ENCODE assay signal across 17 cellular contexts in genomic region chr19:55071913-55072312, GRCh38.
"Had no signal": no experiment of that assay in that cellular context is flagged by ENCODE, and none has a peak within 500 bp of the region (broad histone marks: within the 10 kb centered on the region; RNA-seq: fewer than 3 reads in every experiment).

No MANE protein-coding gene starts in this region.

- H3K9me3 Mint-ChIP-seq: activated CD4-positive, alpha-beta T cell treated with anti-CD3 and anti-CD28 coated beads, Interleukin-2, amount 10 ng/mL, durations not matched to agents 24 days and 14 days; central memory CD8-positive, alpha-beta T cell; T-helper 2 cell treated with Interferon-gamma antibody and Interleukin-4, amounts not matched to agents 5 μg/mL and 100 μg/mL, for 36 hours had no signal

- H3K27ac ChIP-seq: brain microvascular endothelial cell, coronary artery, lower lobe of right lung, tibial nerve had no signal

- H3K27ac Mint-ChIP-seq: activated CD4-positive, alpha-beta T cell treated with anti-CD3 and anti-CD28 coated beads, Interleukin-2, amount 10 ng/mL, durations not matched to agents 24 days and 14 days; activated naive CD8-positive, alpha-beta T cell; naive thymus-derived CD4-positive, alpha-beta T cell; T-helper 2 cell treated with Interferon-gamma antibody and Interleukin-4, amounts not matched to agents 5 μg/mL and 100 μg/mL, for 36 hours had no signal

- H3K36me3 ChIP-seq: brain microvascular endothelial cell, lower lobe of right lung, tibial nerve had no signal

- H3K9me3 ChIP-seq: lower lobe of right lung had no signal

- H3K4me3 ChIP-seq: coronary artery, lower lobe of right lung, tibial nerve had no signal

- H3K4me3 Mint-ChIP-seq: activated CD4-positive, alpha-beta T cell treated with anti-CD3 and anti-CD28 coated beads, Interleukin-2, amount 10 ng/mL, durations not matched to agents 24 days and 14 days; activated naive CD8-positive, alpha-beta T cell; central memory CD8-positive, alpha-beta T cell; naive thymus-derived CD4-positive, alpha-beta T cell; T-helper 2 cell treated with Interferon-gamma antibody and Interleukin-4, amounts not matched to agents 5 μg/mL and 100 μg/mL, for 36 hours had no signal

- DNase-seq: activated CD4-positive, alpha-beta T cell treated with anti-CD3 and anti-CD28 coated beads, Interleukin-2, amount 10 ng/mL, durations not matched to agents 24 days and 14 days; activated CD4-positive, CD25-positive, alpha-beta regulatory T cell; activated CD8-positive, alpha-beta memory T cell treated with anti-CD3 and anti-CD28 coated beads for 24 hours; activated gamma-delta T cell treated with Interleukin-2 at 50 U/mL for 16 hours; anterior cingulate cortex; brain microvascular endothelial cell; foreskin keratinocyte; lower lobe of right lung; midbrain; naive thymus-derived CD4-positive, alpha-beta T cell; stimulated activated naive CD4-positive, alpha-beta T cell; substantia nigra had no signal
